ENCODE assay signal across 8 cellular contexts in genomic region chrX:55160685-55161552, GRCh38. TPM values are rescaled to one million over a fixed set of nuclear protein-coding genes. Genes with fewer than 3 reads are reported as not detected.
A peak's percentile ranks its signal among the peaks of the same experiment; 100 is the strongest.
DNase-seq lines count a peak whose midpoint lies in the region; ATAC-seq, FAIRE-seq and TF ChIP-seq lines count a peak whose summit lies in the region.

No MANE protein-coding gene starts in this region.

- CTCF ChIA-PET in Calu3 (lab: Charles Lee) = interaction anchor here (0.6 to 1.3 kb wide), 4 partner anchors 26 to 1067 kb away, joined by 3 to 8 read pairs (median 4); no protein-coding TSS in a partner anchor
- CTCF ChIA-PET in H1 (lab: Charles Lee; ENCODE audit: partially characterized antibody) = no interaction called here

- H4K5ac ChIP-seq in H1 (ENCODE audit: insufficient read length, low read depth, low read length) = peak overlapping the region; percentile 66

- peak overlapping the region; percentile 51 to 76 for H3K4me2 ChIP-seq in H1 (ENCODE audit: insufficient read depth in 1 of 2, low read depth in 2 of 2, low read length in 2 of 2)
- H3K4me2 ChIP-seq in mesenchymal stem cell (ENCODE audit: low read length, poor library complexity, severe bottlenecking) = peak overlapping the region; percentile 57

- H4K8ac ChIP-seq in H1 (ENCODE audit: extremely low read depth, insufficient read depth, low read length) (peak overlapping the region; percentile 79), mesenchymal stem cell (ENCODE audit: low read length) (peak overlapping the region; percentile 94)

- H2BK12ac ChIP-seq in H1 (ENCODE audit: low read depth, low read length) = no peak overlapping the region
- no peak overlapping the region for H2BK12ac ChIP-seq in mesenchymal stem cell (ENCODE audit: low read length in 2 of 2)

- intact Hi-C loops in Calu3 (cut with micrococcal nuclease; ENCODE audit: unreplicated experiment) = loop anchor here (2.0 to 10.0 kb wide), 2 partner anchors 26 to 54 kb away; no protein-coding TSS in a partner anchor

- H3K4me1 Mint-ChIP-seq in Calu3 (ENCODE audit: low read depth, unreplicated experiment) = peaks cover 13% of the 10 kb centered on the region

- H3K27ac ChIP-seq in H1 (ENCODE audit: low read depth, low read length) = peak overlapping the region; percentile 70
- H3K27ac ChIP-seq in mesenchymal stem cell (ENCODE audit: low read length, poor library complexity, severe bottlenecking) = peak overlapping the region; percentile 97

- peak overlapping the region; percentile 51 to 86 (median 71) for H3K4me3 ChIP-seq in H1 (ENCODE audit: extremely low read depth in 1 of 4, insufficient read depth in 2 of 4, low read depth in 3 of 4, low read length in 4 of 4)
- H3K4me3 ChIP-seq in mesenchymal stem cell (ENCODE audit: insufficient read depth in 1 of 2, low read depth in 1 of 2, low read length in 2 of 2) = peak overlapping the region; percentile 67 to 86

- no peaks in the 10 kb centered on the region for H3K9me3 ChIP-seq in H1 (ENCODE audit: insufficient read depth in 2 of 2, low read depth in 1 of 2, low read length in 1 of 2)
- H3K9me3 ChIP-seq in mesenchymal stem cell (ENCODE audit: control insufficient read depth, low read length) = no peaks in the 10 kb centered on the region

- no peak overlapping the region; the same call in 1 of the 2 replicates for H2BK5ac ChIP-seq in H1 (ENCODE audit: low read depth, low read length)
- H2BK5ac ChIP-seq in mesenchymal stem cell (ENCODE audit: low read depth, low read length, poor library complexity, severe bottlenecking) = peak overlapping the region; percentile 81

- H3K9ac ChIP-seq in H1 (replicated peaks in 1 of 4; ENCODE audit: extremely low read depth in 1 of 4, low read depth in 3 of 4, low read length in 3 of 4) (peak overlapping the region in 3 of 4 experiments; percentile 2 to 51 (median 34); a peak in 5 of 7 replicates), mesenchymal stem cell (ENCODE audit: low read length) (peak overlapping the region; percentile 93)

- no peaks in the 10 kb centered on the region for H3K9me3 Mint-ChIP-seq in Calu3 (ENCODE audit: low read depth, unreplicated experiment)

- H3K36me3 ChIP-seq in H1 (ENCODE audit: control insufficient read depth in 2 of 4, insufficient read depth in 4 of 4, low read length in 3 of 4) (no peaks in the 10 kb centered on the region; a peak in 1 of 8 replicates), mesenchymal stem cell (ENCODE audit: control insufficient read depth in 1 of 2, insufficient read depth in 2 of 2, low read depth in 1 of 2, low read length in 2 of 2) (no peaks in the 10 kb centered on the region)

- BruUV-seq in Calu3 (replicated peaks; lab: Mats Ljungman, UMichigan) = TSS peak; percentile 56

- H3K79me2 ChIP-seq in H1 (ENCODE audit: control insufficient read depth in 1 of 2, insufficient read depth in 2 of 2, low read length in 2 of 2) = no peaks in the 10 kb centered on the region

- H3K79me1 ChIP-seq in H1 (ENCODE audit: low read depth, low read length) = no peaks in the 10 kb centered on the region
- H3K79me1 ChIP-seq in mesenchymal stem cell (replicated peaks; ENCODE audit: low read length, poor library complexity, severe bottlenecking) = no peaks in the 10 kb centered on the region

- H3K18ac ChIP-seq in H1 (ENCODE audit: extremely low read depth, low read length) = peak overlapping the region; percentile 60
- H3K18ac ChIP-seq in mesenchymal stem cell (ENCODE audit: low read depth in 1 of 2, low read length in 2 of 2) = peak overlapping the region; percentile 78 to 83

- no peak overlapping the region for H3K23ac ChIP-seq in H1 (ENCODE audit: insufficient read length)
- H3K23ac ChIP-seq in mesenchymal stem cell (ENCODE audit: low read length in 2 of 2) = no peak overlapping the region

- FAIRE-seq in H1 (lab: Jason Lieb, UNC) = peak; percentile 63

- H3K56ac ChIP-seq in H1 (replicated peaks; ENCODE audit: insufficient read length, low read depth, low read length) = peak overlapping the region; percentile 4

- H2AK5ac ChIP-seq in H1 (ENCODE audit: low read depth, low read length) (no peak overlapping the region), mesenchymal stem cell (ENCODE audit: low read length, severe bottlenecking) (no peak overlapping the region)

- peaks cover 19% of the 10 kb centered on the region for H3K36me3 Mint-ChIP-seq in Calu3 (ENCODE audit: insufficient read depth, unreplicated experiment)

- H3K27me3 ChIP-seq in H1 (replicated peaks in 1 of 4; ENCODE audit: control insufficient read depth in 3 of 4, extremely low read depth in 1 of 4, insufficient read depth in 3 of 4, low read length in 3 of 4) (no peaks in the 10 kb centered on the region), mesenchymal stem cell (ENCODE audit: control insufficient read depth in 1 of 2, insufficient read depth in 1 of 2, low read length in 2 of 2) (peaks cover 0 to 13% of the 10 kb centered on the region in 2 experiments)

- H4K91ac ChIP-seq in H1 (replicated peaks; ENCODE audit: insufficient read length, low read length) (no peak overlapping the region), mesenchymal stem cell (ENCODE audit: low read length) (peak overlapping the region; percentile 86)

- H2AFZ ChIP-seq in H1 (ENCODE audit: low read length) (peak overlapping the region; percentile 86), mesenchymal stem cell (ENCODE audit: low read depth, low read length) (peak overlapping the region; percentile 86)

- TF ChIP-seq RAD21 in H1 (IDR thresholded peaks at IDR 0.05 in 1 of 2, conservative IDR thresholded peaks at IDR 0.05 in 1 of 2; ENCODE audit: low read depth in 2 of 2, low read length in 2 of 2) = peak; percentile 64 to 72

- H3K4ac ChIP-seq in H1 (replicated peaks; ENCODE audit: insufficient read length, low read depth, low read length) (no peak overlapping the region), mesenchymal stem cell (ENCODE audit: low read depth in 1 of 2, low read length in 2 of 2) (peak overlapping the region; percentile 49 to 87)

- H2BK120ac ChIP-seq in H1 (replicated peaks; ENCODE audit: low read depth, low read length) = no peak overlapping the region
- peak overlapping the region; percentile 34 for H2BK120ac ChIP-seq in mesenchymal stem cell (ENCODE audit: low read depth, low read length)

- H4K20me1 ChIP-seq in H1 (replicated peaks in 1 of 2; ENCODE audit: control insufficient read depth in 1 of 2, insufficient read depth in 2 of 2, low read length in 2 of 2) = no peaks in the 10 kb centered on the region

- H3K27ac Mint-ChIP-seq in Calu3 (ENCODE audit: unreplicated experiment) = peak overlapping the region; percentile 97

- H3K14ac ChIP-seq in H1 (ENCODE audit: insufficient read length) (no peak overlapping the region), mesenchymal stem cell (ENCODE audit: low read length in 2 of 2) (peak overlapping the region in 1 of 2 experiments; percentile 68)

- TF ChIP-seq CTCF in Calu3 (IDR thresholded peaks at IDR 0.05; ENCODE audit: unreplicated experiment) (no peak), H1 (IDR thresholded peaks at IDR 0.05; ENCODE audit: control extremely low read depth in 1 of 3, insufficient read depth in 1 of 3, low read depth in 1 of 3, low read length in 3 of 3) (peak; percentile 31 to 57 (median 57))

- H2BK20ac ChIP-seq in H1 (ENCODE audit: low read length) = no peak overlapping the region

- WGBS in H1 (ENCODE audit: extremely low coverage in 1 of 2, insufficient coverage in 1 of 2, insufficient read length in 1 of 2, insufficient replicate concordance in 2 of 2, low coverage in 1 of 2, low lambda C conversion rate in 2 of 2, missing lambda C conversion rate in 1 of 2), 2 experiments = 1% methylated on average over 16 of the region's 63 CpGs; no CpG with 5 or more reads in 1 of the 2 experiments
- under 1% methylated on average over 50 of the region's 63 CpGs for WGBS in mesenchymal stem cell

- peak; percentile 90 for DNase-seq in Calu3
- DNase-seq in HT1080 (ENCODE audit: low read depth) = peak; percentile 91
- DNase-seq in NK-92 treated with Interleukin-12 subunit alpha and Interleukin-12 subunit beta, amount 100 ng/mL, for 24 hours (lab: John Stamatoyannopoulos, UW) = peak; percentile 80
- peak; percentile 56 to 63 (median 61) for DNase-seq in activated CD8-positive, alpha-beta memory T cell treated with anti-CD3 and anti-CD28 coated beads for 48 hours (ENCODE audit: low read depth in 2 of 3, low spot score in 2 of 3)
- peak; percentile 60 to 76 for DNase-seq in H1 (ENCODE audit: low read depth in 1 of 2, low spot score in 2 of 2)
- peak; percentile 90 for DNase-seq in mesenchymal stem cell
- peak; percentile 70 for DNase-seq in stimulated activated CD8-positive, alpha-beta memory T cell treated with anti-CD3 and anti-CD28 coated beads, Interleukin-12 subunit alpha, Interleukin-12 subunit beta, amount 100 ng/mL, for 24 hours (ENCODE audit: extremely low read depth)

- no peak for TF ChIP-seq EP300 in H1 (IDR thresholded peaks at IDR 0.05; ENCODE audit: borderline replicate concordance in 1 of 2, low read depth in 2 of 2, low read length in 2 of 2)

- peak; percentile 91 for ATAC-seq in GM21367 (IDR thresholded peaks at IDR 0.05; ENCODE audit: unreplicated experiment)

- TF ChIP-seq POLR2A in H1 (IDR thresholded peaks at IDR 0.05; ENCODE audit: control extremely low read depth in 1 of 2, low read depth in 2 of 2, low read length in 2 of 2) = peak; percentile 47 to 68

- POLR2A ChIA-PET in H1 (lab: Charles Lee; ENCODE audit: partially characterized antibody) = interaction anchor here (1.0 kb wide), 1 partner anchor 10 kb away, joined by 3 read pairs; no protein-coding TSS in a partner anchor

- peak overlapping the region; percentile 96 for H3K4me3 Mint-ChIP-seq in Calu3 (ENCODE audit: low read depth, unreplicated experiment)

- peaks cover 9% of the 10 kb centered on the region for H3K27me3 Mint-ChIP-seq in Calu3 (ENCODE audit: unreplicated experiment)

- H3K4me1 ChIP-seq in H1 (replicated peaks in 1 of 4; ENCODE audit: control insufficient read depth in 3 of 4, insufficient read depth in 4 of 4, low read length in 3 of 4) (0 out of 7 replicates have a peak, but pooled peaks cover 0 to 2% (median 0%) of the 10 kb centered on the region in 4 experiments), mesenchymal stem cell (ENCODE audit: control insufficient read depth, insufficient read depth, low read depth, low read length) (no peaks in the 10 kb centered on the region)

- peaks cover 4% of the 10 kb centered on the region; the same call in 1 of the 2 replicates for H3K23me2 ChIP-seq in H1 (ENCODE audit: low read depth, low read length)

- H2BK15ac ChIP-seq in H1 (ENCODE audit: low read length) = no peak overlapping the region
- H2BK15ac ChIP-seq in mesenchymal stem cell (ENCODE audit: low read depth, poor library complexity, severe bottlenecking) = no peak overlapping the region

RNA-seq across cellular contexts. Expression of gene PAGE5, which starts 59.2 kb away (rescaled TPM):
- not detected in 2 replicates for total RNA-seq in Calu3 (2022)
- 254 and 341 TPM in 2 replicates for total RNA-seq in HT1080 (2014; rRNA removed; shearing (Covaris generic))
- 232 and 245 TPM in 2 replicates for polyA plus RNA-seq in HT1080 (2015; cell fraction: cytosol; rRNA removed)
- 121 and 129 TPM in 2 replicates for polyA plus RNA-seq in HT1080 (2015; cell fraction: nucleus; rRNA removed)
- total RNA-seq in H1 (2021; fragmentation: NEBNext Ultra II Directional; extraction: Animal tissue kit (Norgen Biotek cat#: 25700)) = not detected in 2 replicates
- polyA plus RNA-seq in H1 (2011; rRNA removed) = not detected in 2 replicates
- polyA plus RNA-seq in H1 (2011; cell fraction: cytosol; rRNA removed) = not detected
- polyA plus RNA-seq in H1 (2011; cell fraction: nucleus; rRNA removed) = not detected
- not detected in 4 replicates for polyA plus RNA-seq in H1 (2012, experiment 1 of 2)
- not detected for polyA plus RNA-seq in H1 (2012, experiment 2 of 2)
- polyA plus RNA-seq in H1 (2013, experiment 1 of 2) = not detected
- polyA plus RNA-seq in H1 (2013, experiment 2 of 2) = not detected
- polyA minus RNA-seq in H1 (2011; rRNA and poly(A)+ RNA removed) = not detected in 2 replicates
- not detected for polyA minus RNA-seq in H1 (2011; cell fraction: cytosol; rRNA and poly(A)+ RNA removed)
- polyA minus RNA-seq in H1 (2011; cell fraction: nucleus; rRNA and poly(A)+ RNA removed) = not detected
- not detected for polyA plus RNA-seq in mesenchymal stem cell (2013, experiment 1 of 2)
- polyA plus RNA-seq in mesenchymal stem cell (2013, experiment 2 of 2) = not detected

Comparison
In these comparisons a context has a peak if more than half of its experiments do, and no peak if none do; other contexts are left out.
1. Peak in every context shown above with its lines: DNase-seq, ATAC-seq, H3K4me3 ChIP-seq and H3K27ac ChIP-seq.
2. RNA of gene PAGE5, which starts 59.2 kb away (total RNA-seq): 254 to 341 TPM in HT1080; not detected in Calu3 and not detected in H1; every median in the first group is over 100 times any median in the second.